Comparison of ENCODE assay signal across 17 cellular contexts in genomic region chr2:179338681-179339080, GRCh38.
DNase-seq lines count a peak whose midpoint lies in the region; TF ChIP-seq lines count a peak whose summit lies in the region.
"Had no signal": no experiment of that assay in that cellular context is flagged by ENCODE, and none has a peak within 500 bp of the region (broad histone marks: within the 10 kb centered on the region; RNA-seq: fewer than 3 reads in every experiment).

No MANE protein-coding gene starts in this region.

- no peak overlapping the region for H3K27ac Mint-ChIP-seq in activated T-helper 2 cell treated with anti-CD3 and anti-CD28 coated beads, Interferon-gamma antibody, Interleukin-2, Interleukin-4, amounts not matched to agents 10 μg/mL and 5 μg/mL and 100 μg/mL, durations not matched to agents 14 hours and 24 hours and 36 hours
- H3K27ac Mint-ChIP-seq: activated B cell treated with CpG ODN at 0.5 μM for 24 hours; effector memory CD8-positive, alpha-beta T cell; nephron progenitor cell; stimulated activated naive CD8-positive, alpha-beta T cell treated with anti-CD3 and anti-CD28 coated beads, Interleukin-15, Interleukin-2, amounts not matched to agents 100 ng/mL and 50 ng/mL, for 24 hours had no signal

- H3K27ac ChIP-seq in osteoblast (ENCODE audit: low read depth, low read length) = no peak overlapping the region

- no peak overlapping the region for H3K4me3 ChIP-seq in AG09309 (ENCODE audit: control insufficient read depth, low read depth, low read length)
- no peak overlapping the region for H3K4me3 ChIP-seq in osteoblast (ENCODE audit: insufficient read depth, low read length)
- H3K4me3 ChIP-seq: heart right ventricle had no signal

- H3K4me3 Mint-ChIP-seq in activated T-helper 2 cell treated with anti-CD3 and anti-CD28 coated beads, Interferon-gamma antibody, Interleukin-2, Interleukin-4, amounts not matched to agents 10 μg/mL and 5 μg/mL and 100 μg/mL, durations not matched to agents 14 hours and 24 hours and 36 hours (ENCODE audit: low read depth) = no peak overlapping the region
- H3K4me3 Mint-ChIP-seq: activated B cell treated with CpG ODN at 0.5 μM for 24 hours; effector memory CD8-positive, alpha-beta T cell; nephron progenitor cell; stimulated activated naive CD8-positive, alpha-beta T cell treated with anti-CD3 and anti-CD28 coated beads, Interleukin-15, Interleukin-2, amounts not matched to agents 100 ng/mL and 50 ng/mL, for 24 hours had no signal

- peak; percentile 52 for DNase-seq in AG09309 (ENCODE audit: low read depth)
- peak; percentile 46 for DNase-seq in MV-4-11 (lab: John Stamatoyannopoulos, UW)
- peak; percentile 50 for DNase-seq in fibroblast of the conjunctiva (ENCODE audit: low read depth)
- peak; percentile 46 for DNase-seq in osteoblast (ENCODE audit: insufficient read length, low spot score, missing footprints)
- DNase-seq in NCI-H526 (lab: John Stamatoyannopoulos, UW) = no peak
- DNase-seq in activated T-helper 2 cell treated with anti-CD3 and anti-CD28 coated beads, Interferon-gamma antibody, Interleukin-2, Interleukin-4, amounts not matched to agents 10 μg/mL and 5 μg/mL and 100 μg/mL, durations not matched to agents 14 hours and 24 hours and 36 hours (ENCODE audit: low spot score) = no peak
- DNase-seq in iPS-NIHi7 (ENCODE audit: extremely low spot score) = no peak
- DNase-seq in SW 1271 (lab: John Stamatoyannopoulos, UW) = no peak
- DNase-seq: activated B cell treated with CpG ODN at 0.5 μM for 24 hours; effector memory CD8-positive, alpha-beta T cell; GF-D8; heart right ventricle; NCI-H1694; NCI-H510A treated with DMSO at 0.1 percent for 48 hours; nephron progenitor cell; small intestine had no signal

- no peaks in the 10 kb centered on the region for H3K9me3 ChIP-seq in osteoblast (ENCODE audit: low read depth, low read length)
- H3K9me3 ChIP-seq: heart right ventricle had no signal

- intact Hi-C loops in activated T-helper 2 cell treated with anti-CD3 and anti-CD28 coated beads, Interferon-gamma antibody, Interleukin-2, Interleukin-4, amounts not matched to agents 10 μg/mL and 5 μg/mL and 100 μg/mL, durations not matched to agents 14 hours and 24 hours and 36 hours (cut with micrococcal nuclease) = no loop called here

- H4K20me1 ChIP-seq in osteoblast (ENCODE audit: insufficient read depth, low read length) = no peaks in the 10 kb centered on the region

- H3K27me3 ChIP-seq in osteoblast (ENCODE audit: insufficient read depth, low read length) = no peaks in the 10 kb centered on the region
- H3K27me3 ChIP-seq: heart right ventricle had no signal

- peak overlapping the region; percentile 16 for H3K4me2 ChIP-seq in osteoblast (ENCODE audit: insufficient read depth, low read length)

- H3K36me3 ChIP-seq in osteoblast (ENCODE audit: insufficient read depth, low read length) = no peaks in the 10 kb centered on the region
- H3K36me3 ChIP-seq: heart right ventricle had no signal

- no peaks in the 10 kb centered on the region for H3K79me2 ChIP-seq in osteoblast (ENCODE audit: insufficient read depth, low read length)

- no peaks in the 10 kb centered on the region for H3K9me3 Mint-ChIP-seq in activated T-helper 2 cell treated with anti-CD3 and anti-CD28 coated beads, Interferon-gamma antibody, Interleukin-2, Interleukin-4, amounts not matched to agents 10 μg/mL and 5 μg/mL and 100 μg/mL, durations not matched to agents 14 hours and 24 hours and 36 hours
- H3K9me3 Mint-ChIP-seq: activated B cell treated with CpG ODN at 0.5 μM for 24 hours; nephron progenitor cell; stimulated activated naive CD8-positive, alpha-beta T cell treated with anti-CD3 and anti-CD28 coated beads, Interleukin-15, Interleukin-2, amounts not matched to agents 100 ng/mL and 50 ng/mL, for 24 hours had no signal

- no peaks in the 10 kb centered on the region for H3K4me1 Mint-ChIP-seq in activated T-helper 2 cell treated with anti-CD3 and anti-CD28 coated beads, Interferon-gamma antibody, Interleukin-2, Interleukin-4, amounts not matched to agents 10 μg/mL and 5 μg/mL and 100 μg/mL, durations not matched to agents 14 hours and 24 hours and 36 hours (ENCODE audit: low read depth)
- H3K4me1 Mint-ChIP-seq: nephron progenitor cell had no signal

- peaks cover 7% of the 10 kb centered on the region for H3K4me1 ChIP-seq in osteoblast (ENCODE audit: insufficient read depth, low read length)

- peaks cover 6% of the 10 kb centered on the region for H3K27me3 Mint-ChIP-seq in activated T-helper 2 cell treated with anti-CD3 and anti-CD28 coated beads, Interferon-gamma antibody, Interleukin-2, Interleukin-4, amounts not matched to agents 10 μg/mL and 5 μg/mL and 100 μg/mL, durations not matched to agents 14 hours and 24 hours and 36 hours (ENCODE audit: low read depth)
- H3K27me3 Mint-ChIP-seq: activated B cell treated with CpG ODN at 0.5 μM for 24 hours; effector memory CD8-positive, alpha-beta T cell had no signal

- H3K36me3 Mint-ChIP-seq in activated T-helper 2 cell treated with anti-CD3 and anti-CD28 coated beads, Interferon-gamma antibody, Interleukin-2, Interleukin-4, amounts not matched to agents 10 μg/mL and 5 μg/mL and 100 μg/mL, durations not matched to agents 14 hours and 24 hours and 36 hours (ENCODE audit: low read depth) = no peaks in the 10 kb centered on the region

- TF ChIP-seq CTCF in AG09309 (IDR thresholded peaks at IDR 0.05; ENCODE audit: control insufficient read depth, insufficient read depth, low read depth, low read length, missing control alignments) = no peak
- no peak for TF ChIP-seq CTCF in osteoblast (IDR thresholded peaks at IDR 0.05; ENCODE audit: extremely low read depth, low read depth, low read length)

- peak overlapping the region; percentile 63 for H2AFZ ChIP-seq in osteoblast (ENCODE audit: low read length)

Comparison
In these comparisons a context has a peak if more than half of its experiments do, and no peak if none do; other contexts are left out.
1. DNase-seq: peak in AG09309 (single experiment), MV-4-11 (single experiment), fibroblast of the conjunctiva (single experiment) and osteoblast (single experiment); none in NCI-H526 (0 of 2), activated T-helper 2 cell treated with anti-CD3 and anti-CD28 coated beads, Interferon-gamma antibody, Interleukin-2, Interleukin-4, amounts not matched to agents 10 μg/mL and 5 μg/mL and 100 μg/mL, durations not matched to agents 14 hours and 24 hours and 36 hours (single experiment), iPS-NIHi7 (single experiment) and SW 1271 (0 of 2).